In the genomic region with DNA sequence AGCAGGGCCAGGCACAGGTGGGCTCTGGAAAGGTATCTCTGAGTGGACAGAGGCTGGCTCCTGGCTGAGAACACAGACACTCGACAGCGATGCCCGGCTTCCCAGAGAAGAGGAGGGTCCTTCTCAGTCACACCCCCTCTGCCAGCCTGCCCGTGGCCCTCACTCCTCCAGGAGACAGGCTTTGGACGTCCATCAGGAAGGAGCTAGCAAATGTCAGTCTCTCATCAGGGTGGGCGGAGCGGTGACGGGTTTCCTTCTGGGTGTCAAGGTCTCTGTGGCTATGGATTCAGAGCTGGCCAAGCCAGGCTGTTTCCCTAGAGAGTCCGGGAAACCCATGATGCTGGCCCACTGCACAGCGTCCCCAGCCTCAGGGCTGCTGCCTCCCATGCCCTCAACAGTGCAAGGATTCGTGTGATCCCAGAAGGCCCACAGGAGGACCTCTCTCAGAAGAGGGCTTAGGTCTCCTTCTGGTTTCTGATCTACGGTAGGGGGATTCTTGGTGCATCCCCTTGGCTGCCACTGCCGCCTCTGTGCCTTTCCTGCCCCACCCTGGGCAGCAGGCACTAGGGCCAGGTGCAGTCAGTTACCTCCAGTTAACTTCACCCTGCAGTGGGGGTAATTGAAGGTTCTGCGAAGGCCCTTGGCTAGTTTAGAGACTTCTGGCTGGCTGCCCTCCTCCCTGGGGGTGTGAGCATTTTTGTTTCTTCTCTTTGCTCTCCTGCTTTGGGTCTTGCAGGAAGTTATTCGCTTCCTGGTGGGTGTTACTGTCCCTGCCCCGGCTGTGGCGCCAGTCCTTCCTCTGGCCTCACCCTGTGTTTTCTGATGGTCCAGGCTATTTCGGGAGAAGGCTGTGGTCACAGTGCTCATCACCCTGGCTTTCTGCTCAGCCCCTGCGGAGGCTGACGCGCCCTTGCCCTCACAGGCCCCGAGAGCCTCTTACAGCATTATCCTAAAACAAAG, we compare ENCODE assay signal across 16 cellular contexts.
"Had no signal": no experiment of that assay in that cellular context is flagged by ENCODE, and none has a peak within 500 bp of the region (broad histone marks: within the 10 kb centered on the region; RNA-seq: fewer than 3 reads in every experiment).

No MANE protein-coding gene starts in this region.

- H3K9me3 ChIP-seq: breast epithelium, esophagus muscularis mucosa, mucosa of descending colon, vagina had no signal

- H3K27me3 ChIP-seq: breast epithelium, vagina had no signal

- H3K4me3 ChIP-seq: breast epithelium, esophagus muscularis mucosa, mucosa of descending colon, stomach, vagina had no signal

- DNase-seq: activated CD4-positive, alpha-beta memory T cell treated with anti-CD3 and anti-CD28 coated beads for 36 hours; activated CD4-positive, alpha-beta T cell treated with anti-CD3 and anti-CD28 coated beads for 36 hours; activated CD8-positive, alpha-beta memory T cell treated with anti-CD3 and anti-CD28 coated beads, Interleukin-2, amount 10 ng/mL, durations not matched to agents 7 days and 5 days; activated naive CD4-positive, alpha-beta T cell treated with Interleukin-2 at 50 U/mL for 16 hours; effector memory CD4-positive, alpha-beta T cell; immature natural killer cell; mesenchymal stem cell; mucosa of descending colon; retina; stimulated activated CD4-positive, alpha-beta T cell treated with anti-CD3 and anti-CD28 coated beads, Interleukin-2, amount 100 ng/mL, for 48 hours; stomach; trophoblast cell had no signal

- H3K4me1 ChIP-seq: breast epithelium, esophagus muscularis mucosa, stomach, vagina had no signal

- H3K36me3 ChIP-seq: breast epithelium, esophagus muscularis mucosa, stomach, vagina had no signal

- FAIRE-seq: endothelial cell of umbilical vein had no signal

- H3K27ac ChIP-seq: breast epithelium, esophagus muscularis mucosa, stomach, vagina had no signal
